ENCODE assay signal across 17 cellular contexts in the genomic region with DNA sequence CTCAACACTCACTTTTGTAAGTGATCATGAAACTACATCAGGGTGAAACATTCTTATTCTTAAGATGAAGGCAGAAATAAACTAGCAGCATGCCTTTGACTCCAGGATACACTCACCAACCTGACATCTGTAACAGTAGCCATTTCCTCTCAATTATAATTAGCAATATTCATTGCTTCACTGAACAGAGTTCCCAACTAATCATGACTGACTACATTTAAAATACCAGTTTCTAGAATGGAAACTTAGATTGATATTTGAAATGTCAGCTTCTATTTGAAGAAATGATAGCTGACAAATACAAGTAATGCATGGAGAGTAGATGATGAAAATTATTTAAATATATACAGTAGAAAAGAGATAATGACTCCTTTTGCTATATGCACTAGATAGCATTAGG.
DNase-seq lines count a peak whose midpoint lies in the region; TF ChIP-seq lines count a peak whose summit lies in the region.
"Had no signal": no experiment of that assay in that cellular context is flagged by ENCODE, and none has a peak within 500 bp of the region (broad histone marks: within the 10 kb centered on the region; RNA-seq: fewer than 3 reads in every experiment).

No MANE protein-coding gene starts in this region.

- no peak for TF ChIP-seq RAD21 in neural cell (conservative IDR thresholded peaks at IDR 0.05)

- no peaks in the 10 kb centered on the region for H3K27me3 ChIP-seq in neural cell (ENCODE audit: insufficient read depth, low read depth, low read length)
- H3K27me3 ChIP-seq: BLaER1 treated with 17β-estradiol and CSF1 and Interleukin-3, amounts not matched to agents 10 nM and 100 nM had no signal

- intact Hi-C loops in posterior cingulate gyrus (cut with DNase I), result no loop called here

- TF ChIP-seq CTCF in neural cell (IDR thresholded peaks at IDR 0.05; ENCODE audit: poor library complexity, severe bottlenecking), result no peak

- H3K79me2 ChIP-seq in neural cell (replicated peaks; ENCODE audit: insufficient read depth, low read length), result no peaks in the 10 kb centered on the region

- H3K27ac ChIP-seq in neural cell (ENCODE audit: low read length), result no peak overlapping the region
- H3K27ac ChIP-seq: 22Rv1; A549; BLaER1 treated with 17β-estradiol and CSF1 and Interleukin-3, amounts not matched to agents 10 nM and 100 nM; C4-2B had no signal

- peak; percentile 93 for TF ChIP-seq EP300 in neural cell (conservative IDR thresholded peaks at IDR 0.05; ENCODE audit: poor library complexity, severe bottlenecking)

- no peaks in the 10 kb centered on the region for H4K20me1 ChIP-seq in neural cell (ENCODE audit: insufficient read depth)
- H4K20me1 ChIP-seq: BLaER1 treated with 17β-estradiol and CSF1 and Interleukin-3, amounts not matched to agents 10 nM and 100 nM had no signal

- DNase-seq in NCI-H2171 treated with DMSO at 0.1 percent for 48 hours (lab: John Stamatoyannopoulos, UW), result peak; percentile 0
- no peak for DNase-seq in NCI-H2171 (lab: John Stamatoyannopoulos, UW)
- no peak for DNase-seq in EL
- no peak for DNase-seq in posterior cingulate gyrus
- DNase-seq: AML-193; Caco-2; Calu3; CD4-positive, alpha-beta T cell; CD8-positive, alpha-beta T cell; DMS79 treated with DMSO at 0.1 percent for 48 hours; GDM1 had no signal

- H3K9me3 ChIP-seq in neural cell (ENCODE audit: low read length), result no peaks in the 10 kb centered on the region
- H3K9me3 ChIP-seq: A549; BLaER1 treated with 17β-estradiol and CSF1 and Interleukin-3, amounts not matched to agents 10 nM and 100 nM; Caco-2 had no signal

- H3K4me2 ChIP-seq in neural cell (ENCODE audit: low read length), result no peak overlapping the region
- H3K4me2 ChIP-seq: A549; BLaER1 treated with 17β-estradiol and CSF1 and Interleukin-3, amounts not matched to agents 10 nM and 100 nM had no signal

- no peak overlapping the region for H3K4me3 ChIP-seq in neural cell (ENCODE audit: low read length)
- H3K4me3 ChIP-seq: A549; BLaER1 treated with 17β-estradiol and CSF1 and Interleukin-3, amounts not matched to agents 10 nM and 100 nM; GM12878 had no signal

- no peak overlapping the region for H2AFZ ChIP-seq in neural cell (ENCODE audit: low read depth, low read length)

- no peaks in the 10 kb centered on the region for H3F3A ChIP-seq in neural cell (ENCODE audit: insufficient read depth, low read length, poor library complexity, severe bottlenecking)

- H3K9ac ChIP-seq in neural cell (ENCODE audit: low read length), result no peak overlapping the region
- H3K9ac ChIP-seq: BLaER1 treated with 17β-estradiol and CSF1 and Interleukin-3, amounts not matched to agents 10 nM and 100 nM had no signal

- H3K36me3 ChIP-seq in neural cell (ENCODE audit: insufficient read depth, low read length), result no peaks in the 10 kb centered on the region
- H3K36me3 ChIP-seq: BLaER1 treated with 17β-estradiol and CSF1 and Interleukin-3, amounts not matched to agents 10 nM and 100 nM had no signal

- no peaks in the 10 kb centered on the region for H3K9me2 ChIP-seq in neural cell (ENCODE audit: insufficient read depth, low read length)

TF ChIP-seq in neural cell, 6 proteins besides CTCF, POLR2A, EP300 and RAD21:
- TF ChIP-seq, protein P1, sequence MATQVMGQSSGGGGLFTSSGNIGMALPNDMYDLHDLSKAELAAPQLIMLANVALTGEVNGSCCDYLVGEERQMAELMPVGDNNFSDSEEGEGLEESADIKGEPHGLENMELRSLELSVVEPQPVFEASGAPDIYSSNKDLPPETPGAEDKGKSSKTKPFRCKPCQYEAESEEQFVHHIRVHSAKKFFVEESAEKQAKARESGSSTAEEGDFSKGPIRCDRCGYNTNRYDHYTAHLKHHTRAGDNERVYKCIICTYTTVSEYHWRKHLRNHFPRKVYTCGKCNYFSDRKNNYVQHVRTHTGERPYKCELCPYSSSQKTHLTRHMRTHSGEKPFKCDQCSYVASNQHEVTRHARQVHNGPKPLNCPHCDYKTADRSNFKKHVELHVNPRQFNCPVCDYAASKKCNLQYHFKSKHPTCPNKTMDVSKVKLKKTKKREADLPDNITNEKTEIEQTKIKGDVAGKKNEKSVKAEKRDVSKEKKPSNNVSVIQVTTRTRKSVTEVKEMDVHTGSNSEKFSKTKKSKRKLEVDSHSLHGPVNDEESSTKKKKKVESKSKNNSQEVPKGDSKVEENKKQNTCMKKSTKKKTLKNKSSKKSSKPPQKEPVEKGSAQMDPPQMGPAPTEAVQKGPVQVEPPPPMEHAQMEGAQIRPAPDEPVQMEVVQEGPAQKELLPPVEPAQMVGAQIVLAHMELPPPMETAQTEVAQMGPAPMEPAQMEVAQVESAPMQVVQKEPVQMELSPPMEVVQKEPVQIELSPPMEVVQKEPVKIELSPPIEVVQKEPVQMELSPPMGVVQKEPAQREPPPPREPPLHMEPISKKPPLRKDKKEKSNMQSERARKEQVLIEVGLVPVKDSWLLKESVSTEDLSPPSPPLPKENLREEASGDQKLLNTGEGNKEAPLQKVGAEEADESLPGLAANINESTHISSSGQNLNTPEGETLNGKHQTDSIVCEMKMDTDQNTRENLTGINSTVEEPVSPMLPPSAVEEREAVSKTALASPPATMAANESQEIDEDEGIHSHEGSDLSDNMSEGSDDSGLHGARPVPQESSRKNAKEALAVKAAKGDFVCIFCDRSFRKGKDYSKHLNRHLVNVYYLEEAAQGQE (IDR thresholded peaks at IDR 0.05; ENCODE audit: borderline replicate concordance), result no peak
- TF ChIP-seq POLR2AphosphoS5 (IDR thresholded peaks at IDR 0.05), result peak; percentile 80
